12 cellular contexts compared by ENCODE assay signal in the genomic region with DNA sequence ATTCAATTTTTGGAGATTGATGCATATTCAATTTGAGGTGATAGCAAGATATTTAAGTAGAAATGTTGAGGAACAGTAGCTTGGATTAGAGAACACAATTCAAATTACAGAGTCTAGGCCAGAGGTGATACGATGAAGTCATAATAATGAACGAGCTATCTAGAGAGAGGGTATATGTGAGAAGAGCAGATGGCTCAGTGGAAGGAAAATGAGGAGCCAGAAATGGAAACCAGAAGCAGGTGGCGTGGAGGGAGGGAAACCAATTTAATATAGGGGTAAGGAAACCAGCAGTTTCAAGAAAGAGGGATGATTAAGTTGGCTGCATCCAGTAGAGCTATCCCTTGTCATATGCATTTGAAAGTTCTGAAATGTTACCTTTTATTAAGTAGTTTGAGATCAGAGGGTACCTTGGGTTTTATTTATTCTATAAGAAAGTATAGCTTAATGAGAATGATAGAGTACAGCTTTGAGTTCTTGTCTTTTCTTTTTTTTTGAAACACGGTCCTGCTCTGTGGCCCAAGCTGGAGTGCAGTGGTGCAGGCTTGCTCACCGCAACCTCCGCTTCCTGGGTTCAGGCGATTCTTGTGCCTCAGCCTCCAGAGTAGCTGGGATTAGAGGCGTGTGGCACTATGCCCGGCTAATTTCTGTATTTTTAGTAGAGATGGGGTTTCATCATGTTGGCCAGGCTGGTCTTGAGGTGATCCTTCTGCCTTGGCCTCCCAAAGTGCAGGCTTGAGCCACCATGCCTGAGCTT. TPM values are rescaled to one million over a fixed set of nuclear protein-coding genes. Genes with fewer than 3 reads are reported as not detected.
DNase-seq lines count a peak whose midpoint lies in the region; ATAC-seq and TF ChIP-seq lines count a peak whose summit lies in the region.
"Had no signal": no experiment of that assay in that cellular context is flagged by ENCODE, and none has a peak within 500 bp of the region (broad histone marks: within the 10 kb centered on the region; RNA-seq: fewer than 3 reads in every experiment).

No MANE protein-coding gene starts in this region.

- H3K4me2 ChIP-seq in neuronal stem cell (ENCODE audit: insufficient read depth, low read length, poor library complexity, severe bottlenecking) = no peak overlapping the region

- no peak overlapping the region for H2BK120ac ChIP-seq in neuronal stem cell (ENCODE audit: low read depth, low read length)

- peaks cover 7% of the 10 kb centered on the region for H3K4me1 ChIP-seq in endocrine pancreas (ENCODE audit: control insufficient read depth, insufficient read depth, low read length)
- H3K4me1 ChIP-seq in neuronal stem cell (ENCODE audit: control insufficient read depth in 2 of 2, insufficient read depth in 1 of 2, low read depth in 1 of 2, low read length in 2 of 2) = no peaks in the 10 kb centered on the region
- peaks cover 8 to 41% (median 12%) of the 10 kb centered on the region in 3 donors for H3K4me1 ChIP-seq in gastroesophageal sphincter

- no peak overlapping the region for H2BK15ac ChIP-seq in neuronal stem cell (ENCODE audit: low read length)

- WGBS in neuronal stem cell (ENCODE audit: extremely low coverage in 2 of 2, insufficient read length in 2 of 2, insufficient replicate concordance in 1 of 2), 2 donors = no CpG with 5 or more reads among the region's 9 CpGs
- WGBS in gastroesophageal sphincter (ENCODE audit: low coverage in 1 of 2), 2 donors = 72 to 80% methylated on average over 4 to 5 of the region's 9 CpGs

- H3K9me3 ChIP-seq in endocrine pancreas (ENCODE audit: control insufficient read depth, low read length) (no peaks in the 10 kb centered on the region), neuronal stem cell (replicated peaks in 1 of 2; ENCODE audit: control insufficient read depth in 2 of 2, insufficient read depth in 1 of 2, low read depth in 1 of 2, low read length in 2 of 2) (peaks cover 0 to 11% of the 10 kb centered on the region in 2 donors), gastroesophageal sphincter (no peaks in the 10 kb centered on the region)

- no peak overlapping the region for H2AK5ac ChIP-seq in neuronal stem cell (ENCODE audit: low read depth, low read length)

- H3K9ac ChIP-seq in endocrine pancreas (ENCODE audit: control insufficient read depth, insufficient read depth, low read length) (no peak overlapping the region), neuronal stem cell (ENCODE audit: low read depth, low read length, poor library complexity) (no peak overlapping the region)

- H4K91ac ChIP-seq in neuronal stem cell (ENCODE audit: low read depth, low read length, poor library complexity) = no peak overlapping the region

- no peak overlapping the region for H3K27ac ChIP-seq in neuronal stem cell (replicated peaks; ENCODE audit: low read length)
- no peak overlapping the region for H3K27ac ChIP-seq in gastroesophageal sphincter
- H3K27ac ChIP-seq: SK-N-MC had no signal

- no peaks in the 10 kb centered on the region for H3K36me3 ChIP-seq in endocrine pancreas (ENCODE audit: control insufficient read depth, insufficient read depth, low read length)
- no peaks in the 10 kb centered on the region for H3K36me3 ChIP-seq in neuronal stem cell (replicated peaks in 1 of 2; ENCODE audit: control insufficient read depth in 2 of 2, insufficient read depth in 2 of 2, low read length in 2 of 2)
- no peaks in the 10 kb centered on the region for H3K36me3 ChIP-seq in gastroesophageal sphincter

- no peak overlapping the region for H2BK5ac ChIP-seq in neuronal stem cell (ENCODE audit: low read length)

- no peaks in the 10 kb centered on the region for H3K27me3 ChIP-seq in endocrine pancreas (ENCODE audit: control insufficient read depth, insufficient read depth, low read length)
- H3K27me3 ChIP-seq in neuronal stem cell (ENCODE audit: control insufficient read depth in 3 of 3, insufficient read depth in 3 of 3, low read depth in 1 of 3, low read length in 3 of 3) = no peaks in the 10 kb centered on the region
- H3K27me3 ChIP-seq in gastroesophageal sphincter = no peaks in the 10 kb centered on the region

- H3K79me1 ChIP-seq in neuronal stem cell (ENCODE audit: low read depth, low read length) = peaks cover 3% of the 10 kb centered on the region

- H3K23ac ChIP-seq in neuronal stem cell (ENCODE audit: low read depth, low read length, poor library complexity) = no peak overlapping the region

- no peak overlapping the region for H2AFZ ChIP-seq in neuronal stem cell (ENCODE audit: low read length)

- no peak for TF ChIP-seq CTCF in gastroesophageal sphincter (IDR thresholded peaks at IDR 0.05)

- peak; percentile 36 for DNase-seq in D341Med (ENCODE audit: low spot score)
- peak; percentile 94 for DNase-seq in NCI-H524 treated with DMSO at 0.1 percent for 48 hours (lab: John Stamatoyannopoulos, UW)
- no peak for DNase-seq in DMS53 treated with DMSO at 0.1 percent for 48 hours (lab: John Stamatoyannopoulos, UW; ENCODE audit: unreplicated experiment)
- DNase-seq in neuronal stem cell (ENCODE audit: low spot score) = no peak
- DNase-seq: activated CD4-positive, CD25-positive, alpha-beta regulatory T cell treated with anti-CD3 and anti-CD28 coated beads, Interleukin-2, amount 50 U/mL, for 72 hours; cortex of kidney; midbrain had no signal

- TF ChIP-seq POLR2A in gastroesophageal sphincter (IDR thresholded peaks at IDR 0.05) = no peak

- H2BK12ac ChIP-seq in neuronal stem cell (ENCODE audit: low read length) = no peak overlapping the region

- H3K18ac ChIP-seq in neuronal stem cell (ENCODE audit: low read length) = no peak overlapping the region

- no peak overlapping the region for H4K8ac ChIP-seq in neuronal stem cell (ENCODE audit: low read depth, low read length)

- H3K4me3 ChIP-seq in endocrine pancreas (ENCODE audit: control insufficient read depth, insufficient read depth, low read length) (peak overlapping the region; percentile 7), neuronal stem cell (ENCODE audit: low read length in 2 of 2) (no peak overlapping the region), gastroesophageal sphincter (no peak overlapping the region)
- H3K4me3 ChIP-seq: SK-N-MC had no signal

- no peak overlapping the region for H3K4ac ChIP-seq in neuronal stem cell (ENCODE audit: low read length)

- no peak for TF ChIP-seq EP300 in gastroesophageal sphincter (IDR thresholded peaks at IDR 0.05)

- ATAC-seq in HG03460 (IDR thresholded peaks at IDR 0.05; ENCODE audit: unreplicated experiment) (peak; percentile 49), gastroesophageal sphincter (no peak)
- ATAC-seq: activated naive CD4-positive, alpha-beta T cell treated with anti-CD3 and anti-CD28 coated beads, Interleukin-2, amount 50 U/mL, for 72 hours had no signal

- no peak overlapping the region for H3K14ac ChIP-seq in neuronal stem cell (ENCODE audit: low read length)

RNA-seq across cellular contexts. Expression of a gene that starts 22.1 kb away (rescaled TPM):
- polyA plus RNA-seq in neuronal stem cell (2013, experiment 1 of 2) = 20.9 TPM
- polyA plus RNA-seq in neuronal stem cell (2013, experiment 2 of 2) = 22.2 TPM
- total RNA-seq in gastroesophageal sphincter = 10 to 100 TPM; 35.4 to 44.6 (median 42.7) TPM

Comparison
In these comparisons a context has a peak if more than half of its experiments do, and no peak if none do; other contexts are left out.
1. DNase-seq: peak in D341Med (single experiment) and NCI-H524 treated with DMSO at 0.1 percent for 48 hours (single experiment); none in DMS53 treated with DMSO at 0.1 percent for 48 hours (single experiment) and neuronal stem cell (single experiment).